1 cellular context compared by ENCODE assay signal in genomic region chr19:13428352-13428751, GRCh38.
TF ChIP-seq lines count a peak whose summit lies in the region.

No MANE protein-coding gene starts in this region.

TF ChIP-seq in endothelial cell of umbilical vein, 7 proteins besides CTCF, POLR2A, EP300 and RAD21 (continued from another document):
- no peak for TF ChIP-seq FOS (IDR thresholded peaks at IDR 0.05; ENCODE audit: borderline replicate concordance, insufficient read depth, low read length)
- TF ChIP-seq GATA2 (IDR thresholded peaks at IDR 0.05; ENCODE audit: insufficient read depth, insufficient read length, low read depth, low read length) = no peak
- TF ChIP-seq JUN (IDR thresholded peaks at IDR 0.05; ENCODE audit: borderline replicate concordance, insufficient read depth, insufficient read length, low read depth) = no peak
- no peak for TF ChIP-seq MYC (IDR thresholded peaks at IDR 0.05; ENCODE audit: low read depth, low read length)
